In the genomic region with DNA sequence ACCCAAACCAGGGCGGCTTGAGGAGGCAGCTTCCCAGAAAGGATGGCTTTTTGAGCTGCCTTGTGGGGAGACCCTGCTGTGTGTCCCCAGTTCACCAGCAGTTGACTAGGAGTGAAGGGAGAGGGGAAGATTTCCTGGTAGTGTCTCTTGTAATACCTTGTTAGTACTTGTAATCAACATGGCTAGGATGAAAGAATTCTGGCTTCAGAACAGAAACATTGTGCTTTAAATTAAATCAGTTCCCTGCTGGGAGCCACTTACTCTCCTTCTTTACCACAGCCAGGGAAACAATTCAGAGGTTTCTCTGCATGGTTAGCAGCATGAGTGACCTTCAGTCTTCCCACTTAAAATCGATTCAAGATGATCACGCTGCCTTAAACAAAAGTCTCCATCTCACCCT, we compare ENCODE assay signal across 2 cellular contexts.
TF ChIP-seq lines count a peak whose summit lies in the region.

No MANE protein-coding gene starts in this region.

TF ChIP-seq in HEK293, 187 proteins besides CTCF, POLR2A, EP300 and RAD21 (continued from another document):
- TF ChIP-seq MYNN (tag by site-specific recombination; IDR thresholded peaks at IDR 0.05; ENCODE audit: borderline replicate concordance) (no peak), TRIM28 (IDR thresholded peaks at IDR 0.05; ENCODE audit: borderline replicate concordance, low read length) (0 out of 2 replicates have a peak, but pooled peaks have one; percentile 19), ZNF585B (tag by site-specific recombination; IDR thresholded peaks at IDR 0.05) (no peak), ZFP37 (tag by site-specific recombination; IDR thresholded peaks at IDR 0.05) (no peak), ZNF112 (tag by site-specific recombination; IDR thresholded peaks at IDR 0.05) (no peak), KLF16 (tag by site-specific recombination; IDR thresholded peaks at IDR 0.05) (no peak)

TF ChIP-seq in H1, 55 proteins besides CTCF, POLR2A, EP300 and RAD21:
- TF ChIP-seq CBX8 (IDR thresholded peaks at IDR 0.05; ENCODE audit: borderline replicate concordance, low read depth, low read length) (no peak), NANOG (IDR thresholded peaks at IDR 0.05; ENCODE audit: insufficient read depth, low read depth, low read length, poor library complexity, severe bottlenecking) (peak; percentile 71)
